Comparison of ENCODE assay signal across 10 cellular contexts in the genomic region with DNA sequence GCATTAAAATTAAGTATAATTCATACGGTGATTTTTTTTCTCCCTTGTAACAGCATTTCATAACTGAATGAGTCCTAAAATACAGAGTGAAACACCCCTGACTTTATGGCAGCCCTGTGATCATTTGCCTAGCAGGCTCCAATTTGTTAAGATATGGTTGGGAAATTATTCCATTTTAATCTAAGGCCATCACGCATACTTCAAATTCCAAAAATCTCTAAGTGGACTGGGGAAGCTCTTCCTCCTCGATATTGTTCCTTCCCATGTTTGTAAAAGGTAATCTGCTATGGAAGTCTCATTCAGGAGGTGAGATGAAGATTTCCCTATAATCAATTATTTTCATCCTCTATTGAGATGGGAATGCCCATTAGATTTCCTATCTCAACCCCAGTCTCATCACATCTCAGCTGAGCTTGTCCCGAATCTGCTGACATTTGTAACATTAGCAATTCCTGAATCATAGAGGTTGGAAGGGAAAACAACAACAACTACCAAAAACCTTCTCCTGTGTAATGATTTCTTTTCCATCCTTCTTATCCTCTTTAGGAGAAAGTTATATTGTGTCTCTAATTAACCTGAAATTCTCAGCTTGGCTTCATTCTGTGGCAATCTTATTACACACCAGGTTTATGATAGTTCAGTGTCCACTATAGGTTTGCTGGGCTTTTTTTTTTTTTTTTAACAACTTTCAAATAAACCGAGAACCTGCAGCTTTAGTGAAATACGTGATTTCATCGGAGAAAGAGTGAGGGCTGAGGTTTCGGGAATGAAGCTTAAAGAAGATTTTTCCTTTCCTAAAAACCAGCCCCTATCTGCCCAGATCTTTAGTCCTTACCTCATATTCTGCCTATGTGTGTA.
DNase-seq lines count a peak whose midpoint lies in the region; ATAC-seq and TF ChIP-seq lines count a peak whose summit lies in the region.
"Had no signal": no experiment of that assay in that cellular context is flagged by ENCODE, and none has a peak within 500 bp of the region (broad histone marks: within the 10 kb centered on the region; RNA-seq: fewer than 3 reads in every experiment).

No MANE protein-coding gene starts in this region.

- H3K9me3 Mint-ChIP-seq in stimulated activated naive B cell treated with anti-CD40 and anti-IgM and Interleukin-4, amounts not matched to agents 10 μg/mL and 1 μg/mL and 100 μg/mL, for 72 hours: peaks cover 0 to 3% of the 10 kb centered on the region in 2 donors

- ATAC-seq in HG03442 (IDR thresholded peaks at IDR 0.05; ENCODE audit: unreplicated experiment) (no peak), GM21367 (IDR thresholded peaks at IDR 0.05; ENCODE audit: unreplicated experiment) (no peak)
- no peak for ATAC-seq in stimulated activated naive B cell treated with anti-CD40 and anti-IgM and Interleukin-4, amounts not matched to agents 10 μg/mL and 1 μg/mL and 100 μg/mL, for 72 hours (replicated peaks)

- DNase-seq in EL: peak; percentile 64
- no peak for DNase-seq in astrocyte of the cerebellum (ENCODE audit: low read depth)
- DNase-seq in left kidney (ENCODE audit: low read depth, low spot score): peak; percentile 38
- peak; percentile 7 for DNase-seq in smooth muscle cell of the brain vasculature (ENCODE audit: low read depth, low spot score)
- DNase-seq in stimulated activated naive B cell treated with anti-CD40 and anti-IgM and Interleukin-4, amounts not matched to agents 10 μg/mL and 1 μg/mL and 100 μg/mL, for 72 hours: no peak
- DNase-seq in medulla oblongata (ENCODE audit: extremely low spot score): no peak
- DNase-seq: activated naive CD8-positive, alpha-beta T cell treated with anti-CD3 and anti-CD28 coated beads, Interleukin-2, amount 10 ng/mL, durations not matched to agents 7 days and 5 days; NCI-H2171 had no signal

- H3K4me3 ChIP-seq in astrocyte of the cerebellum (ENCODE audit: low read depth, low read length): peak overlapping the region; percentile 89

- in situ Hi-C loops in astrocyte of the cerebellum (cut with HindIII; ENCODE audit: low sequenced_read_pairs): loop anchor here (10.0 to 25.0 kb wide), 3 partner anchors 909 to 1666 kb away; no protein-coding TSS in a partner anchor

- no peak for TF ChIP-seq CTCF in astrocyte of the cerebellum (IDR thresholded peaks at IDR 0.05; ENCODE audit: low read depth, low read length, missing control alignments)

- H3K4me1 Mint-ChIP-seq in stimulated activated naive B cell treated with anti-CD40 and anti-IgM and Interleukin-4, amounts not matched to agents 10 μg/mL and 1 μg/mL and 100 μg/mL, for 72 hours: peaks cover 15 to 21% of the 10 kb centered on the region in 2 donors

- peaks cover 80 to 94% of the 10 kb centered on the region in 2 donors for H3K27me3 Mint-ChIP-seq in stimulated activated naive B cell treated with anti-CD40 and anti-IgM and Interleukin-4, amounts not matched to agents 10 μg/mL and 1 μg/mL and 100 μg/mL, for 72 hours

- no peak overlapping the region for H3K4me3 Mint-ChIP-seq in stimulated activated naive B cell treated with anti-CD40 and anti-IgM and Interleukin-4, amounts not matched to agents 10 μg/mL and 1 μg/mL and 100 μg/mL, for 72 hours
- H3K4me3 Mint-ChIP-seq: activated naive CD8-positive, alpha-beta T cell treated with anti-CD3 and anti-CD28 coated beads, Interleukin-2, amount 10 ng/mL, durations not matched to agents 7 days and 5 days had no signal

- peaks cover under 1 to 6% of the 10 kb centered on the region in 2 donors for H3K36me3 Mint-ChIP-seq in stimulated activated naive B cell treated with anti-CD40 and anti-IgM and Interleukin-4, amounts not matched to agents 10 μg/mL and 1 μg/mL and 100 μg/mL, for 72 hours

- no peak overlapping the region for H3K27ac Mint-ChIP-seq in stimulated activated naive B cell treated with anti-CD40 and anti-IgM and Interleukin-4, amounts not matched to agents 10 μg/mL and 1 μg/mL and 100 μg/mL, for 72 hours
- H3K27ac Mint-ChIP-seq: activated naive CD8-positive, alpha-beta T cell treated with anti-CD3 and anti-CD28 coated beads, Interleukin-2, amount 10 ng/mL, durations not matched to agents 7 days and 5 days had no signal

Comparison
In these comparisons a context has a peak if more than half of its experiments do, and no peak if none do; other contexts are left out.
1. DNase-seq: peak in EL (single experiment), left kidney (single experiment) and smooth muscle cell of the brain vasculature (single experiment); none in astrocyte of the cerebellum (single experiment), stimulated activated naive B cell treated with anti-CD40 and anti-IgM and Interleukin-4, amounts not matched to agents 10 μg/mL and 1 μg/mL and 100 μg/mL, for 72 hours (single experiment) and medulla oblongata (single experiment).